11 cellular contexts compared by ENCODE assay signal in genomic region chr1:222616535-222616934, GRCh38. TPM values are rescaled to one million over a fixed set of nuclear protein-coding genes. Genes with fewer than 3 reads are reported as not detected.
DNase-seq lines count a peak whose midpoint lies in the region; ATAC-seq, FAIRE-seq and TF ChIP-seq lines count a peak whose summit lies in the region.
"Had no signal": no experiment of that assay in that cellular context is flagged by ENCODE, and none has a peak within 500 bp of the region (broad histone marks: within the 10 kb centered on the region; RNA-seq: fewer than 3 reads in every experiment).

No MANE protein-coding gene starts in this region.

- WGBS in pancreas, 2 donors, result 20 to 23% methylated on average over 5 of the region's 5 CpGs

- H3K4me3 ChIP-seq in pancreas, result no peak overlapping the region

- H3K27ac ChIP-seq in pancreas, result peak overlapping the region; percentile 56 to 80 (median 67)

- intact Hi-C loops in pancreas (cut with DNase I), result no loop called here

- no peaks in the 10 kb centered on the region for H3K9me3 ChIP-seq in ES-I3 (ENCODE audit: control insufficient read depth, insufficient read depth, low read length)
- no peaks in the 10 kb centered on the region for H3K9me3 ChIP-seq in pancreas

- ATAC-seq in pancreas, result peak; percentile 39 to 60 (median 46)
- no peak for ATAC-seq in GM19035 (IDR thresholded peaks at IDR 0.05; ENCODE audit: unreplicated experiment)
- no peak for ATAC-seq in HG03378 (IDR thresholded peaks at IDR 0.05; ENCODE audit: unreplicated experiment)

- H3K27me3 ChIP-seq in pancreas, result no peaks in the 10 kb centered on the region

- H3K9ac ChIP-seq in ES-I3 (ENCODE audit: low read depth, low read length), result peak overlapping the region; percentile 56; the same call in 1 of the 2 replicates

- no peak for TF ChIP-seq CTCF in pancreas (IDR thresholded peaks at IDR 0.05)

- H3K4me1 ChIP-seq in ES-I3 (ENCODE audit: insufficient read depth, low read length) (no peaks in the 10 kb centered on the region), pancreas (peaks cover 0 to 17% (median 5%) of the 10 kb centered on the region in 3 donors)

- no peak for FAIRE-seq in pancreas (lab: Jason Lieb, UNC)

- H3K36me3 ChIP-seq in ES-I3 (ENCODE audit: insufficient read depth, low read length) (no peaks in the 10 kb centered on the region; the same call in 1 of the 2 replicates), pancreas (no peaks in the 10 kb centered on the region)

- DNase-seq in RPMI7951 (ENCODE audit: low read depth), result peak; percentile 40
- peak; percentile 97 for DNase-seq in fibroblast of peridontal ligament (ENCODE audit: extremely low read depth)
- peak in 4 of 6 donors; percentile 14 to 60 (median 48) for DNase-seq in pancreas
- DNase-seq in effector CD8-positive, alpha-beta T cell (lab: John Stamatoyannopoulos, UW), result no peak
- no peak for DNase-seq in cerebellar nuclear complex (lab: John Stamatoyannopoulos, UW)
- DNase-seq: activated naive CD4-positive, alpha-beta T cell treated with Interleukin-2 at 50 U/mL for 16 hours; islet precursor cell; NCI-H1048 had no signal

RNA-seq across cellular contexts. Expression of gene MIA3, which starts 1.4 kb away (rescaled TPM):
- 22.7 and 25.5 TPM in 2 replicates for total RNA-seq in RPMI7951 (2014; rRNA removed; shearing (Covaris generic))
- total RNA-seq in pancreas, result 10 to 100 TPM; 40.7 to 59.7 (median 52.3) TPM
- 10 to 100 TPM; 26.9 to 29.8 TPM for polyA plus RNA-seq in pancreas

RNA-seq across cellular contexts. Expression of gene TAF1A, which starts 26.8 kb away (rescaled TPM):
- 15.7 and 17.4 TPM in 2 replicates for total RNA-seq in RPMI7951 (2014; rRNA removed; shearing (Covaris generic))
- total RNA-seq in pancreas, result 1 to 10 TPM; 1.6 to 4.1 (median 2.5) TPM
- polyA plus RNA-seq in pancreas, result 1 to 10 TPM; 1.4 to 1.9 TPM

Comparison
In these comparisons a context has a peak if more than half of its experiments do, and no peak if none do; other contexts are left out.
1. DNase-seq: peak in RPMI7951 (single experiment), fibroblast of peridontal ligament (single experiment) and pancreas (4 of 6); none in effector CD8-positive, alpha-beta T cell (single experiment) and cerebellar nuclear complex (0 of 2).
2. ATAC-seq: peak in pancreas (4 of 4); none in GM19035 (single experiment) and HG03378 (single experiment).